8 cellular contexts compared by ENCODE assay signal in genomic region chr19:57830071-57830602, GRCh38. TPM values are rescaled to one million over a fixed set of nuclear protein-coding genes. Genes with fewer than 3 reads are reported as not detected.
DNase-seq lines count a peak whose midpoint lies in the region; ATAC-seq and TF ChIP-seq lines count a peak whose summit lies in the region.

Gene ZNF587B, plus strand, starts transcription at chr19:57830299. Its CDS starts 230 bp downstream, at chr19:57830529.

- peaks cover 12% of the 10 kb centered on the region for H3F3A ChIP-seq in GM23338 (replicated peaks; ENCODE audit: low read depth)

- peak within 1 kb of the TSS; percentile 85 for H3K4me2 ChIP-seq in GM23338

- H3K36me3 ChIP-seq in GM23338 (ENCODE audit: insufficient read depth): no peaks in the 10 kb centered on the region

- DNase-seq in GM23338 (ENCODE audit: low spot score) (peak; percentile 99), caudate nucleus (lab: John Stamatoyannopoulos, UW) (peak in 55 of 61 donors; percentile 4 to 89 (median 50)), iPS-NIHi11 (ENCODE audit: low spot score) (peak; percentile 82), retinal pigment epithelial cell (ENCODE audit: low read depth) (peak; percentile 27), NCI-H774 (lab: John Stamatoyannopoulos, UW) (no peak)

- H2AFZ ChIP-seq in GM23338: no peak within 1 kb of the TSS

- H3K9me3 Mint-ChIP-seq in GM23338: no peaks in the 10 kb centered on the region

- peaks cover 41% of the 10 kb centered on the region for H3K36me3 Mint-ChIP-seq in GM23338 (ENCODE audit: low read depth)

- H3K4me3 ChIP-seq in GM23338: peak within 1 kb of the TSS; percentile 68
- H3K4me3 ChIP-seq in retinal pigment epithelial cell (ENCODE audit: low read length): peak within 1 kb of the TSS; percentile 67

- H3K27ac ChIP-seq in GM23338 (ENCODE audit: low read depth) (peak within 1 kb of the TSS; percentile 90), caudate nucleus (ENCODE audit: low read depth, low read length) (no peak within 1 kb of the TSS)

- no peaks in the 10 kb centered on the region for H3K27me3 ChIP-seq in GM23338 (ENCODE audit: insufficient read depth)

- peaks cover 39% of the 10 kb centered on the region for H4K20me1 ChIP-seq in GM23338 (replicated peaks; ENCODE audit: insufficient read depth)

- peak within 1 kb of the TSS; percentile 98 for H3K4me3 Mint-ChIP-seq in GM23338

- no peaks in the 10 kb centered on the region for H3K9me2 ChIP-seq in GM23338 (ENCODE audit: insufficient read depth)

- H3K4me1 Mint-ChIP-seq in GM23338: peaks cover 33% of the 10 kb centered on the region

- H3K27ac Mint-ChIP-seq in GM23338: peak within 1 kb of the TSS; percentile 97

- TF ChIP-seq CTCF in GM23338 (conservative IDR thresholded peaks at IDR 0.05; ENCODE audit: low read depth in 2 of 2): peak in 1 of 2 experiments; percentile 31; a peak in 2 of 4 replicates
- TF ChIP-seq CTCF in retinal pigment epithelial cell (conservative IDR thresholded peaks at IDR 0.05; ENCODE audit: low read depth, low read length): peak; percentile 39

- H3K27me3 Mint-ChIP-seq in GM23338 (ENCODE audit: insufficient read depth, low read depth, poor library complexity): peaks cover 8% of the 10 kb centered on the region

- peaks cover 68% of the 10 kb centered on the region for H3K79me2 ChIP-seq in GM23338 (replicated peaks; ENCODE audit: insufficient read depth)

- H3K4me1 ChIP-seq in GM23338 (ENCODE audit: insufficient read depth): peaks cover 16% of the 10 kb centered on the region

- peak; percentile 97 for ATAC-seq in GM23338
- ATAC-seq in SK-N-SH treated with all-trans-retinoic acid at 6 μM for 48 hours: peak; percentile 55; the same call in 2 of the 3 replicates
- ATAC-seq in HG02623 (IDR thresholded peaks at IDR 0.05; ENCODE audit: unreplicated experiment): no peak
- no peak for ATAC-seq in GM21825 (IDR thresholded peaks at IDR 0.05; ENCODE audit: unreplicated experiment)

TF ChIP-seq in GM23338, 12 proteins besides CTCF, POLR2A, EP300 and RAD21 (continues in another document):
- TF ChIP-seq STAT1 (IDR thresholded peaks at IDR 0.05; ENCODE audit: unreplicated experiment): no peak
- no peak for TF ChIP-seq EZH2 (IDR thresholded peaks at IDR 0.05; ENCODE audit: low read depth, unreplicated experiment)
- TF ChIP-seq NANOG (IDR thresholded peaks at IDR 0.05; ENCODE audit: borderline replicate concordance): no peak
- peak; percentile 94 for TF ChIP-seq ETS1 (IDR thresholded peaks at IDR 0.05)
- TF ChIP-seq EZH2phosphoT487 (IDR thresholded peaks at IDR 0.05; ENCODE audit: unreplicated experiment): no peak
- TF ChIP-seq CREB1 (CRISPR knock-in tag; IDR thresholded peaks at IDR 0.05; ENCODE audit: low read depth): peak; percentile 79

TF ChIP-seq in SK-N-SH treated with all-trans-retinoic acid at 6 μM for 48 hours, 23 proteins besides CTCF, POLR2A, EP300 and RAD21:
- TF ChIP-seq ZNF565 (CRISPR knock-in tag; conservative IDR thresholded peaks at IDR 0.05; ENCODE audit: low read depth): no peak
- TF ChIP-seq, protein P1, sequence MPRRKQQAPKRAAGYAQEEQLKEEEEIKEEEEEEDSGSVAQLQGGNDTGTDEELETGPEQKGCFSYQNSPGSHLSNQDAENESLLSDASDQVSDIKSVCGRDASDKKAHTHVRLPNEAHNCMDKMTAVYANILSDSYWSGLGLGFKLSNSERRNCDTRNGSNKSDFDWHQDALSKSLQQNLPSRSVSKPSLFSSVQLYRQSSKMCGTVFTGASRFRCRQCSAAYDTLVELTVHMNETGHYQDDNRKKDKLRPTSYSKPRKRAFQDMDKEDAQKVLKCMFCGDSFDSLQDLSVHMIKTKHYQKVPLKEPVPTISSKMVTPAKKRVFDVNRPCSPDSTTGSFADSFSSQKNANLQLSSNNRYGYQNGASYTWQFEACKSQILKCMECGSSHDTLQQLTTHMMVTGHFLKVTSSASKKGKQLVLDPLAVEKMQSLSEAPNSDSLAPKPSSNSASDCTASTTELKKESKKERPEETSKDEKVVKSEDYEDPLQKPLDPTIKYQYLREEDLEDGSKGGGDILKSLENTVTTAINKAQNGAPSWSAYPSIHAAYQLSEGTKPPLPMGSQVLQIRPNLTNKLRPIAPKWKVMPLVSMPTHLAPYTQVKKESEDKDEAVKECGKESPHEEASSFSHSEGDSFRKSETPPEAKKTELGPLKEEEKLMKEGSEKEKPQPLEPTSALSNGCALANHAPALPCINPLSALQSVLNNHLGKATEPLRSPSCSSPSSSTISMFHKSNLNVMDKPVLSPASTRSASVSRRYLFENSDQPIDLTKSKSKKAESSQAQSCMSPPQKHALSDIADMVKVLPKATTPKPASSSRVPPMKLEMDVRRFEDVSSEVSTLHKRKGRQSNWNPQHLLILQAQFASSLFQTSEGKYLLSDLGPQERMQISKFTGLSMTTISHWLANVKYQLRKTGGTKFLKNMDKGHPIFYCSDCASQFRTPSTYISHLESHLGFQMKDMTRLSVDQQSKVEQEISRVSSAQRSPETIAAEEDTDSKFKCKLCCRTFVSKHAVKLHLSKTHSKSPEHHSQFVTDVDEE (CRISPR knock-in tag; IDR thresholded peaks at IDR 0.05): no peak
- TF ChIP-seq OSR1 (CRISPR knock-in tag; IDR thresholded peaks at IDR 0.05): no peak
- no peak for TF ChIP-seq PPARA (CRISPR knock-in tag; IDR thresholded peaks at IDR 0.05; ENCODE audit: borderline replicate concordance)
- no peak for TF ChIP-seq TOX (CRISPR knock-in tag; IDR thresholded peaks at IDR 0.05; ENCODE audit: borderline replicate concordance)
- no peak for TF ChIP-seq PATZ1 (CRISPR knock-in tag; IDR thresholded peaks at IDR 0.05; ENCODE audit: borderline replicate concordance)
- no peak for TF ChIP-seq SNAI2 (CRISPR knock-in tag; IDR thresholded peaks at IDR 0.05)
- no peak for TF ChIP-seq ZFP3 (CRISPR knock-in tag; IDR thresholded peaks at IDR 0.05)
- TF ChIP-seq ZC3H10 (CRISPR knock-in tag; IDR thresholded peaks at IDR 0.05): no peak
- TF ChIP-seq, protein P2, sequence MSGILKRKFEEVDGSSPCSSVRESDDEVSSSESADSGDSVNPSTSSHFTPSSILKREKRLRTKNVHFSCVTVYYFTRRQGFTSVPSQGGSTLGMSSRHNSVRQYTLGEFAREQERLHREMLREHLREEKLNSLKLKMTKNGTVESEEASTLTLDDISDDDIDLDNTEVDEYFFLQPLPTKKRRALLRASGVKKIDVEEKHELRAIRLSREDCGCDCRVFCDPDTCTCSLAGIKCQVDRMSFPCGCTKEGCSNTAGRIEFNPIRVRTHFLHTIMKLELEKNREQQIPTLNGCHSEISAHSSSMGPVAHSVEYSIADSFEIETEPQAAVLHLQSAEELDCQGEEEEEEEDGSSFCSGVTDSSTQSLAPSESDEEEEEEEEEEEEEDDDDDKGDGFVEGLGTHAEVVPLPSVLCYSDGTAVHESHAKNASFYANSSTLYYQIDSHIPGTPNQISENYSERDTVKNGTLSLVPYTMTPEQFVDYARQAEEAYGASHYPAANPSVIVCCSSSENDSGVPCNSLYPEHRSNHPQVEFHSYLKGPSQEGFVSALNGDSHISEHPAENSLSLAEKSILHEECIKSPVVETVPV (CRISPR knock-in tag; IDR thresholded peaks at IDR 0.05): no peak
- no peak for TF ChIP-seq ZNF70 (CRISPR knock-in tag; IDR thresholded peaks at IDR 0.05)
- TF ChIP-seq BACH2 (CRISPR knock-in tag; IDR thresholded peaks at IDR 0.05; ENCODE audit: borderline replicate concordance): no peak
- no peak for TF ChIP-seq ARNTL (CRISPR knock-in tag; IDR thresholded peaks at IDR 0.05; ENCODE audit: borderline replicate concordance, low read depth)
- no peak for TF ChIP-seq ISL1 (CRISPR knock-in tag; IDR thresholded peaks at IDR 0.05)
- TF ChIP-seq, protein P3, sequence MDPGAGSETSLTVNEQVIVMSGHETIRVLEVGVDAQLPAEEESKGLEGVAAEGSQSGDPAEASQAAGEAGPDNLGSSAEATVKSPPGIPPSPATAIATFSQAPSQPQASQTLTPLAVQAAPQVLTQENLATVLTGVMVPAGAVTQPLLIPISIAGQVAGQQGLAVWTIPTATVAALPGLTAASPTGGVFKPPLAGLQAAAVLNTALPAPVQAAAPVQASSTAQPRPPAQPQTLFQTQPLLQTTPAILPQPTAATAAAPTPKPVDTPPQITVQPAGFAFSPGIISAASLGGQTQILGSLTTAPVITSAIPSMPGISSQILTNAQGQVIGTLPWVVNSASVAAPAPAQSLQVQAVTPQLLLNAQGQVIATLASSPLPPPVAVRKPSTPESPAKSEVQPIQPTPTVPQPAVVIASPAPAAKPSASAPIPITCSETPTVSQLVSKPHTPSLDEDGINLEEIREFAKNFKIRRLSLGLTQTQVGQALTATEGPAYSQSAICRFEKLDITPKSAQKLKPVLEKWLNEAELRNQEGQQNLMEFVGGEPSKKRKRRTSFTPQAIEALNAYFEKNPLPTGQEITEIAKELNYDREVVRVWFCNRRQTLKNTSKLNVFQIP (CRISPR knock-in tag; IDR thresholded peaks at IDR 0.05; ENCODE audit: borderline replicate concordance, low read depth): no peak
- TF ChIP-seq TCF4 (CRISPR knock-in tag; IDR thresholded peaks at IDR 0.05; ENCODE audit: borderline replicate concordance): no peak
- no peak for TF ChIP-seq CSDC2 (CRISPR knock-in tag; IDR thresholded peaks at IDR 0.05)
- TF ChIP-seq ZFP30 (CRISPR knock-in tag; IDR thresholded peaks at IDR 0.05): no peak
- TF ChIP-seq RARB (CRISPR knock-in tag; IDR thresholded peaks at IDR 0.05): no peak
- no peak for TF ChIP-seq ZNF8 (CRISPR knock-in tag; IDR thresholded peaks at IDR 0.05)

RNA-seq across cellular contexts. Expression of gene ZNF587B, which starts in this region (rescaled TPM):
- total RNA-seq in GM23338 (2014; rRNA removed; shearing (Covaris generic)): 62.0 and 69.9 TPM in 2 replicates
- 13.7 and 16.6 TPM in 2 replicates for polyA plus RNA-seq in GM23338 (2016; fragmentation: Nextera tagmentation; extraction: Ambion mirVana)

Comparison
In these comparisons a context has a peak if more than half of its experiments do, and no peak if none do; other contexts are left out.
1. ATAC-seq: peak in GM23338 (single experiment) and SK-N-SH treated with all-trans-retinoic acid at 6 μM for 48 hours (single experiment); none in HG02623 (single experiment) and GM21825 (single experiment).